Comparison of ENCODE assay signal across 12 cellular contexts in genomic region chr9:87685871-87686519, GRCh38. TPM values are rescaled to one million over a fixed set of nuclear protein-coding genes. Genes with fewer than 3 reads are reported as not detected.
DNase-seq lines count a peak whose midpoint lies in the region; ATAC-seq and TF ChIP-seq lines count a peak whose summit lies in the region.
"Had no signal": no experiment of that assay in that cellular context is flagged by ENCODE, and none has a peak within 500 bp of the region (broad histone marks: within the 10 kb centered on the region; RNA-seq: fewer than 3 reads in every experiment).

No MANE protein-coding gene starts in this region.

- no peak for ATAC-seq in activated T-cell treated with anti-CD3 and anti-CD28 coated beads, Interleukin-2, amount 50 U/mL, for 72 hours (replicated peaks in 1 of 2)
- peak; percentile 47 for ATAC-seq in left lobe of liver
- ATAC-seq: GM12878 had no signal

- H3K36me3 Mint-ChIP-seq in activated T-cell treated with anti-CD3 and anti-CD28 coated beads, Interleukin-2, amount 50 U/mL, for 72 hours (ENCODE audit: insufficient read depth in 2 of 2), result peaks cover 0 to 2% of the 10 kb centered on the region in 2 donors
- no peaks in the 10 kb centered on the region for H3K36me3 Mint-ChIP-seq in activated T-cell treated with anti-CD3 and anti-CD28 coated beads, Interleukin-2, amount 50 U/mL, for 24 hours (ENCODE audit: low read depth)
- peaks cover 61% of the 10 kb centered on the region for H3K36me3 Mint-ChIP-seq in type B pancreatic cell

- H3K27ac Mint-ChIP-seq in activated T-cell treated with anti-CD3 and anti-CD28 coated beads, Interleukin-2, amount 50 U/mL, for 72 hours, result no peak overlapping the region
- no peak overlapping the region for H3K27ac Mint-ChIP-seq in activated T-cell treated with anti-CD3 and anti-CD28 coated beads, Interleukin-2, amount 50 U/mL, for 24 hours
- H3K27ac Mint-ChIP-seq in type B pancreatic cell, result peak overlapping the region; percentile 62
- H3K27ac Mint-ChIP-seq: progenitor cell of endocrine pancreas had no signal

- peak; percentile 31 for TF ChIP-seq CTCF in choroid plexus epithelial cell (conservative IDR thresholded peaks at IDR 0.05; ENCODE audit: low read depth, low read length)
- no peak for TF ChIP-seq CTCF in type B pancreatic cell (conservative IDR thresholded peaks at IDR 0.05)

- peak overlapping the region; percentile 3 to 13 for H3K4me3 Mint-ChIP-seq in activated T-cell treated with anti-CD3 and anti-CD28 coated beads, Interleukin-2, amount 50 U/mL, for 72 hours
- H3K4me3 Mint-ChIP-seq in activated T-cell treated with anti-CD3 and anti-CD28 coated beads, Interleukin-2, amount 50 U/mL, for 24 hours, result no peak overlapping the region
- no peak overlapping the region for H3K4me3 Mint-ChIP-seq in type B pancreatic cell

- no peak overlapping the region for H3K4me3 ChIP-seq in choroid plexus epithelial cell (ENCODE audit: low read depth, low read length)
- H3K4me3 ChIP-seq: GM12878, hepatocyte had no signal

- peaks cover 0 to 3% of the 10 kb centered on the region in 2 donors for H3K9me3 Mint-ChIP-seq in activated T-cell treated with anti-CD3 and anti-CD28 coated beads, Interleukin-2, amount 50 U/mL, for 72 hours
- no peaks in the 10 kb centered on the region for H3K9me3 Mint-ChIP-seq in activated T-cell treated with anti-CD3 and anti-CD28 coated beads, Interleukin-2, amount 50 U/mL, for 24 hours
- no peaks in the 10 kb centered on the region for H3K9me3 Mint-ChIP-seq in type B pancreatic cell

- DNase-seq in activated T-cell treated with anti-CD3 and anti-CD28 coated beads, Interleukin-2, amount 50 U/mL, for 72 hours, result no peak
- DNase-seq in activated T-cell treated with anti-CD3 and anti-CD28 coated beads, Interleukin-2, amount 50 U/mL, for 24 hours, result no peak
- DNase-seq in choroid plexus epithelial cell (ENCODE audit: low read depth) (peak; percentile 57), left lobe of liver (ENCODE audit: low spot score) (peak; percentile 57), type B pancreatic cell (ENCODE audit: extremely low spot score, unreplicated experiment) (peak; percentile 47), DMS79 treated with DMSO at 0.1 percent for 48 hours (lab: John Stamatoyannopoulos, UW) (no peak), NCI-H510A treated with DMSO at 0.1 percent for 48 hours (lab: John Stamatoyannopoulos, UW) (no peak)
- DNase-seq in stimulated activated naive CD4-positive, alpha-beta T cell treated with Interleukin-2 at 50 U/mL for 16 hours (lab: John Stamatoyannopoulos, UW), result no peak
- DNase-seq: NCI-H524 had no signal

- peaks cover 17% of the 10 kb centered on the region for H3K4me1 Mint-ChIP-seq in activated T-cell treated with anti-CD3 and anti-CD28 coated beads, Interleukin-2, amount 50 U/mL, for 72 hours (ENCODE audit: low read depth)
- peaks cover 17% of the 10 kb centered on the region for H3K4me1 Mint-ChIP-seq in activated T-cell treated with anti-CD3 and anti-CD28 coated beads, Interleukin-2, amount 50 U/mL, for 24 hours (ENCODE audit: low read depth)
- peaks cover 14% of the 10 kb centered on the region for H3K4me1 Mint-ChIP-seq in type B pancreatic cell (ENCODE audit: unreplicated experiment)

- H3K27me3 Mint-ChIP-seq in activated T-cell treated with anti-CD3 and anti-CD28 coated beads, Interleukin-2, amount 50 U/mL, for 72 hours (ENCODE audit: low read depth), result no peaks in the 10 kb centered on the region
- no peaks in the 10 kb centered on the region for H3K27me3 Mint-ChIP-seq in activated T-cell treated with anti-CD3 and anti-CD28 coated beads, Interleukin-2, amount 50 U/mL, for 24 hours
- no peaks in the 10 kb centered on the region for H3K27me3 Mint-ChIP-seq in type B pancreatic cell
- H3K27me3 Mint-ChIP-seq: progenitor cell of endocrine pancreas had no signal

RNA-seq across cellular contexts. Expression of gene CTSL, which starts 39.9 kb away (rescaled TPM):
- total RNA-seq in activated T-cell treated with anti-CD3 and anti-CD28 coated beads, Interleukin-2, amount 50 U/mL, for 72 hours, result 1 to 10 TPM; 2.4 to 5.6 TPM
- total RNA-seq in left lobe of liver (152 TPM), type B pancreatic cell (ENCODE audit: low replicate concordance) (85.7 and 117 TPM in 2 replicates)

Comparison
In these comparisons a context has a peak if more than half of its experiments do, and no peak if none do; other contexts are left out.
1. H3K4me3 Mint-ChIP-seq: peak in activated T-cell treated with anti-CD3 and anti-CD28 coated beads, Interleukin-2, amount 50 U/mL, for 72 hours (2 of 2); none in activated T-cell treated with anti-CD3 and anti-CD28 coated beads, Interleukin-2, amount 50 U/mL, for 24 hours (single experiment) and type B pancreatic cell (single experiment).
2. DNase-seq: peak in choroid plexus epithelial cell (single experiment), left lobe of liver (single experiment) and type B pancreatic cell (single experiment); none in activated T-cell treated with anti-CD3 and anti-CD28 coated beads, Interleukin-2, amount 50 U/mL, for 72 hours (0 of 2), activated T-cell treated with anti-CD3 and anti-CD28 coated beads, Interleukin-2, amount 50 U/mL, for 24 hours (single experiment), DMS79 treated with DMSO at 0.1 percent for 48 hours (single experiment), stimulated activated naive CD4-positive, alpha-beta T cell treated with Interleukin-2 at 50 U/mL for 16 hours (single experiment) and NCI-H510A treated with DMSO at 0.1 percent for 48 hours (single experiment).
3. RNA of gene CTSL, which starts 39.9 kb away (total RNA-seq): 152 TPM in left lobe of liver (single experiment) and 85.7 to 117 TPM in type B pancreatic cell; 2.4 to 5.6 TPM in activated T-cell treated with anti-CD3 and anti-CD28 coated beads, Interleukin-2, amount 50 U/mL, for 72 hours; every median in the first group is over 10 times any median in the second.